In the genomic region with DNA sequence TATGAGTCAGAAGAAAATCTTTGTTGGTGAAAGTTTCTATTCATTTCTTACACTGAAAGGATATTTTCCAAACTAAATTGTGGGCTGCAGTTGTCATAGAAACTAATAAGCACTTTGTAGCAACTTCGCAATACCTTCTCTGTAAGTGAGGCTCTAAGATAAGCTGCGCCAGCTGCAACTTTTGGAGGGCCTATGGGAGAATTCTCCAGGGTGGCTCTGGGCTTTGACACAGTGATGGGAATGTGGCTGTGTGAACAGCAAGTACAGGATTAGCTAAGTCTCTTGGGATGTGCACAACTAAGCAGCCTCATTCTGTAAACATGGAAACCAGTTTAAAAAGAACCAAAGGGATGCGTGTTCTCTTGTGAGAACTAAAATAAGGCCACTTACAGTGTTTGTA, we compare ENCODE assay signal across 15 cellular contexts.
A peak's percentile ranks its signal among the peaks of the same experiment; 100 is the strongest.
DNase-seq lines count a peak whose midpoint lies in the region; ATAC-seq and TF ChIP-seq lines count a peak whose summit lies in the region.
"Had no signal": no experiment of that assay in that cellular context is flagged by ENCODE, and none has a peak within 500 bp of the region (broad histone marks: within the 10 kb centered on the region; RNA-seq: fewer than 3 reads in every experiment).

No MANE protein-coding gene starts in this region.

- 63% methylated on average over 3 of the region's 3 CpGs for WGBS in right cardiac atrium

- H3K9me3 Mint-ChIP-seq in chondrocyte (ENCODE audit: low read depth): no peaks in the 10 kb centered on the region
- H3K9me3 Mint-ChIP-seq: CD4-positive, CD25-positive, alpha-beta regulatory T cell had no signal

- no peaks in the 10 kb centered on the region for H3K36me3 Mint-ChIP-seq in chondrocyte (ENCODE audit: low read depth)

- ATAC-seq in right cardiac atrium (peak; percentile 97 to 98), thoracic aorta (ENCODE audit: insufficient number of reproducible peaks, low FRiP score, low read depth) (peak; percentile 98), GM21381 (IDR thresholded peaks at IDR 0.05; ENCODE audit: unreplicated experiment) (no peak)

- TF ChIP-seq CTCF in coronary artery (IDR thresholded peaks at IDR 0.05): no peak
- TF ChIP-seq CTCF in thoracic aorta (IDR thresholded peaks at IDR 0.05): no peak
- TF ChIP-seq CTCF in chondrocyte (IDR thresholded peaks at IDR 0.05): no peak

- no peaks in the 10 kb centered on the region for H3K4me1 ChIP-seq in right cardiac atrium (ENCODE audit: control insufficient read depth, insufficient read depth, low read length)
- H3K4me1 ChIP-seq in thoracic aorta (ENCODE audit: control insufficient read depth in 1 of 2, low read depth in 2 of 2): peaks cover 6 to 35% of the 10 kb centered on the region in 2 donors
- H3K4me1 ChIP-seq: Peyer's patch had no signal

- DNase-seq in NCI-H226 (peak; percentile 17), coronary artery (ENCODE audit: low spot score) (peak; percentile 88), right cardiac atrium (peak; percentile 73 to 78 (median 77)), thoracic aorta (ENCODE audit: low spot score) (peak; percentile 52), germinal center (ENCODE audit: low spot score) (no peak), chondrocyte (ENCODE audit: low spot score) (no peak)
- DNase-seq: AML-193; CD4-positive, CD25-positive, alpha-beta regulatory T cell; DMS79 treated with DMSO at 0.1 percent for 48 hours; NCI-H1092; NCI-H1694; NCI-H446 treated with DMSO at 0.1 percent for 48 hours; NCI-H748 treated with DMSO at 0.1 percent for 48 hours; Peyer's patch had no signal

- no peaks in the 10 kb centered on the region for H3K36me3 ChIP-seq in thoracic aorta
- H3K36me3 ChIP-seq: Peyer's patch had no signal

- H3K27ac ChIP-seq in coronary artery (peak overlapping the region; percentile 7 to 56), right cardiac atrium (ENCODE audit: low read length) (no peak overlapping the region), thoracic aorta (peak overlapping the region; percentile 39 to 63)
- H3K27ac ChIP-seq: Peyer's patch had no signal

- peaks cover 6% of the 10 kb centered on the region for H3K27me3 Mint-ChIP-seq in chondrocyte (ENCODE audit: low read depth)
- H3K27me3 Mint-ChIP-seq: CD4-positive, CD25-positive, alpha-beta regulatory T cell had no signal

- H3K27me3 ChIP-seq in right cardiac atrium (ENCODE audit: control insufficient read depth, insufficient read depth) (no peaks in the 10 kb centered on the region), thoracic aorta (replicated peaks; ENCODE audit: insufficient read depth) (no peaks in the 10 kb centered on the region)
- H3K27me3 ChIP-seq: Peyer's patch had no signal

- H3K4me3 Mint-ChIP-seq in chondrocyte (ENCODE audit: unreplicated experiment): no peak overlapping the region
- H3K4me3 Mint-ChIP-seq: CD4-positive, CD25-positive, alpha-beta regulatory T cell had no signal

- H3K27ac Mint-ChIP-seq in chondrocyte (ENCODE audit: unreplicated experiment): no peak overlapping the region
- H3K27ac Mint-ChIP-seq: CD4-positive, CD25-positive, alpha-beta regulatory T cell had no signal

- intact Hi-C loops in right cardiac atrium (cut with DNase I): no loop called here

- H3K9me3 ChIP-seq in right cardiac atrium (ENCODE audit: control insufficient read depth, low read length) (no peaks in the 10 kb centered on the region), thoracic aorta (no peaks in the 10 kb centered on the region)
- H3K9me3 ChIP-seq: Peyer's patch had no signal

- no peak overlapping the region for H3K4me3 ChIP-seq in coronary artery
- H3K4me3 ChIP-seq in right cardiac atrium (ENCODE audit: low read length): no peak overlapping the region
- H3K4me3 ChIP-seq in thoracic aorta: no peak overlapping the region
- H3K4me3 ChIP-seq: Peyer's patch had no signal

- H3K4me1 Mint-ChIP-seq in chondrocyte (ENCODE audit: low read depth): no peaks in the 10 kb centered on the region
- H3K4me1 Mint-ChIP-seq: CD4-positive, CD25-positive, alpha-beta regulatory T cell had no signal

Comparison
In these comparisons a context has a peak if more than half of its experiments do, and no peak if none do; other contexts are left out.
1. DNase-seq: peak in NCI-H226 (single experiment), coronary artery (single experiment), right cardiac atrium (3 of 3) and thoracic aorta (single experiment); none in germinal center (single experiment) and chondrocyte (single experiment).